ENCODE assay signal across 1 cellular context in the genomic region with DNA sequence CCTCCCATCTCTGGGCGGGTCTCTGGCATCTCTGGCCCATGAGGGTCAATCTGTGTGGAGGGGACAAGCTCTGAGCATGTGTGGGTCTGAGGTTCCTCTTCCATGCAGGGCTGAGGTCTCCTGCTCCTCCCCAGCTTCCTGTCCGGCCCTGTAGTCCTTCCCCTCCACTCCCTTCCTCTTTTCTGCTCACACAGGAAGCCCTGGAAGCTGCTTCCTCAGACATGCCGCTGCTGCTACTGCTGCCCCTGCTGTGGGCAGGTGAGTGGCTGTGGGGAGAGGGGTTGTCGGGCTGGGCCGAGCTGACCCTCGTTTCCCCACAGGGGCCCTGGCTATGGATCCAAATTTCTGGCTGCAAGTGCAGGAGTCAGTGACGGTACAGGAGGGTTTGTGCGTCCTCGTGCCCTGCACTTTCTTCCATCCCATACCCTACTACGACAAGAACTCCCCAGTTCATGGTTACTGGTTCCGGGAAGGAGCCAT.
TF ChIP-seq lines count a peak whose summit lies in the region.

A gene (plus strand): TSS at position 183 of the 480 bp plus-strand sequence. CDS start 39 bp downstream, at position 222.

TF ChIP-seq in GM12878, 131 proteins besides CTCF, POLR2A, EP300 and RAD21:
- TF ChIP-seq SPI1 (IDR thresholded peaks at IDR 0.05; ENCODE audit: borderline replicate concordance, insufficient read depth, low read depth, low read length), result peak; percentile 55; the same call in 1 of the 2 replicates
- TF ChIP-seq GABPA (IDR thresholded peaks at IDR 0.05; ENCODE audit: low read depth), result peak; percentile 73
